In the genomic region with DNA sequence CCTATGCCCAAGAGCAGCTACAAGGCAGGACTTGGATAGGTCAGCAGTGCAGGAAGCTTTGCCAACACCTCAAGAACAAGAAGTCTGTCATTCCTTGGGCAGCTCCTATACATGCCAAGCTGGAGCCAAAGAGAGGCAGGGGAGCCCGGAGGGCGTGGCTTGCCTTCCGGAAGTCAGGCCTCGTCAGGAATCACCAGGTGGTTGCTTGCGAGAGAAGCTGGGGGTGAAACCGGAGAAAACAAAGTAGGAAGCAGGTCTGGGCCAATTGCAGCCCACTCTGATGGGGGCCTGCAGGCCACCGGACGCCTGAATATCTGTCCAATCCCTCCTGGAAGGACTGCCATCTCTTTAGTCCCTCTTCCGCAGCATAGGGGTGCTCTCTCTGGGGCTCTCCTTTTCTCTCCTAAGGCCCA, we compare ENCODE assay signal across 8 cellular contexts. TPM values are rescaled to one million over a fixed set of nuclear protein-coding genes. Genes with fewer than 3 reads are reported as not detected.
DNase-seq lines count a peak whose midpoint lies in the region; ATAC-seq, FAIRE-seq and TF ChIP-seq lines count a peak whose summit lies in the region.

No MANE protein-coding gene starts in this region.

- no peak for TF ChIP-seq CTCF in WERI-Rb-1 (IDR thresholded peaks at IDR 0.05; ENCODE audit: low read depth, low read length)
- TF ChIP-seq CTCF in fibroblast of villous mesenchyme (IDR thresholded peaks at IDR 0.05; ENCODE audit: insufficient read depth, low read depth, low read length): no peak

- ATAC-seq in GM18511 (IDR thresholded peaks at IDR 0.05; ENCODE audit: unreplicated experiment) (no peak), HG03565 (IDR thresholded peaks at IDR 0.05; ENCODE audit: unreplicated experiment) (no peak)

- peak overlapping the region; percentile 75 for H3K4me2 ChIP-seq in Karpas-422 (ENCODE audit: low read depth, low read length, poor library complexity, severe bottlenecking)
- peak overlapping the region; percentile 56 for H3K4me2 ChIP-seq in trophoblast cell (ENCODE audit: low read length)

- H4K8ac ChIP-seq in trophoblast cell (ENCODE audit: low read depth, low read length): peak overlapping the region; percentile 91

- peak overlapping the region; percentile 65 for H3K9ac ChIP-seq in Karpas-422 (ENCODE audit: low read length)
- no peak overlapping the region for H3K9ac ChIP-seq in trophoblast cell (ENCODE audit: low read length)

- H3K4me3 ChIP-seq in Karpas-422 (ENCODE audit: low read length) (peak overlapping the region; percentile 63), WERI-Rb-1 (ENCODE audit: low read depth, low read length) (peak overlapping the region; percentile 4; the same call in 1 of the 2 replicates), fibroblast of villous mesenchyme (ENCODE audit: low read depth, low read length) (peak overlapping the region; percentile 59), trophoblast cell (ENCODE audit: low read depth, low read length) (no peak overlapping the region)

- peaks cover 10% of the 10 kb centered on the region for H3K79me1 ChIP-seq in trophoblast cell (ENCODE audit: low read length)

- peak overlapping the region; percentile 40 for H4K12ac ChIP-seq in trophoblast cell (ENCODE audit: low read depth, low read length)

- no peak overlapping the region for H3K27ac ChIP-seq in Karpas-422 (ENCODE audit: low read length)
- peak overlapping the region; percentile 44 for H3K27ac ChIP-seq in WERI-Rb-1
- no peak overlapping the region for H3K27ac ChIP-seq in trophoblast cell (ENCODE audit: low read depth, low read length)

- H3K79me2 ChIP-seq in Karpas-422 (ENCODE audit: low read length) (peaks cover 12% of the 10 kb centered on the region), trophoblast cell (ENCODE audit: control insufficient read depth, insufficient read depth, low read length, poor library complexity) (peaks cover 7% of the 10 kb centered on the region)

- H2BK120ac ChIP-seq in trophoblast cell (ENCODE audit: insufficient read depth, low read length, poor library complexity): peak overlapping the region; percentile 46

- peak overlapping the region; percentile 16 for H2BK12ac ChIP-seq in trophoblast cell (ENCODE audit: low read length)

- WGBS in trophoblast cell (ENCODE audit: extremely low coverage, insufficient coverage, insufficient read length): no CpG with 5 or more reads among the region's 9 CpGs

- H3K14ac ChIP-seq in trophoblast cell (ENCODE audit: low read length): peak overlapping the region; percentile 16

- no peak overlapping the region for H3K4ac ChIP-seq in trophoblast cell (ENCODE audit: low read depth, low read length)

- H2AFZ ChIP-seq in Karpas-422 (ENCODE audit: low read length) (peak overlapping the region; percentile 97), trophoblast cell (ENCODE audit: insufficient read depth, low read length, poor library complexity) (peak overlapping the region; percentile 89)

- H4K20me1 ChIP-seq in Karpas-422 (ENCODE audit: insufficient read depth, low read depth, low read length): no peaks in the 10 kb centered on the region

- H3K4me1 ChIP-seq in Karpas-422 (ENCODE audit: low read length) (peaks cover 17% of the 10 kb centered on the region), trophoblast cell (ENCODE audit: control insufficient read depth in 1 of 2, insufficient read depth in 2 of 2, low read length in 2 of 2) (peaks cover 0 to 6% of the 10 kb centered on the region in 2 experiments)

- no peak overlapping the region for H3K18ac ChIP-seq in trophoblast cell (ENCODE audit: low read length)

- no peaks in the 10 kb centered on the region for H3K9me2 ChIP-seq in Karpas-422 (replicated peaks; ENCODE audit: insufficient read depth, low read length)

- no peaks in the 10 kb centered on the region for H3K9me3 ChIP-seq in Karpas-422 (ENCODE audit: low read length)
- no peaks in the 10 kb centered on the region for H3K9me3 ChIP-seq in WERI-Rb-1 (ENCODE audit: severe bottlenecking)
- no peaks in the 10 kb centered on the region for H3K9me3 ChIP-seq in trophoblast cell (ENCODE audit: insufficient read depth, low read depth, low read length)

- H3K36me3 ChIP-seq in Karpas-422 (ENCODE audit: insufficient read depth, low read length): 0 out of 2 replicates have a peak, but pooled peaks cover 2% of the 10 kb centered on the region
- no peaks in the 10 kb centered on the region; the same call in 1 of the 2 replicates for H3K36me3 ChIP-seq in WERI-Rb-1
- peaks cover 0 to 1% of the 10 kb centered on the region in 2 experiments for H3K36me3 ChIP-seq in trophoblast cell (ENCODE audit: control insufficient read depth in 1 of 2, insufficient read depth in 2 of 2, low read length in 2 of 2)

- peak overlapping the region; percentile 39 for H2BK5ac ChIP-seq in trophoblast cell (ENCODE audit: low read depth, low read length, poor library complexity)

- H3K23ac ChIP-seq in trophoblast cell (ENCODE audit: low read length): no peak overlapping the region

- FAIRE-seq in RCC 7860 (lab: Jason Lieb, UNC): no peak

- H3K27me3 ChIP-seq in Karpas-422 (ENCODE audit: low read length) (no peaks in the 10 kb centered on the region), WERI-Rb-1 (ENCODE audit: insufficient read depth, low read depth, severe bottlenecking) (no peaks in the 10 kb centered on the region), trophoblast cell (ENCODE audit: insufficient read depth, low read length) (no peaks in the 10 kb centered on the region)

- H2AK5ac ChIP-seq in trophoblast cell (ENCODE audit: low read length): no peak overlapping the region

- peak overlapping the region; percentile 32 for H4K91ac ChIP-seq in trophoblast cell (ENCODE audit: low read depth, low read length)

- DNase-seq in COLO829 (ENCODE audit: low spot score) (peak; percentile 42), Karpas-422 (no peak), WERI-Rb-1 (no peak), fibroblast of villous mesenchyme (ENCODE audit: low read depth) (no peak), trophoblast cell (peak; percentile 18 to 42), RCC 7860 (ENCODE audit: low spot score) (no peak)

RNA-seq across cellular contexts. Expression of a gene that starts 0.8 kb away (rescaled TPM):
- 18.7 and 21.2 TPM in 2 replicates for total RNA-seq in Karpas-422 (2014; rRNA removed; shearing (Covaris generic); ENCODE audit: low replicate concordance)
- 16.0 and 20.0 TPM in 2 replicates for total RNA-seq in fibroblast of villous mesenchyme
- 14.8 and 16.1 TPM in 2 replicates for polyA plus RNA-seq in trophoblast cell (2013)

RNA-seq across cellular contexts. Expression of a gene that starts 48.1 kb away (rescaled TPM):
- 27.9 and 39.9 TPM in 2 replicates for total RNA-seq in Karpas-422 (2014; rRNA removed; shearing (Covaris generic); ENCODE audit: low replicate concordance)
- total RNA-seq in fibroblast of villous mesenchyme: 70.5 and 95.4 TPM in 2 replicates
- polyA plus RNA-seq in trophoblast cell (2013): 30.3 and 35.6 TPM in 2 replicates

RNA-seq across cellular contexts. Expression of a gene that starts 53.0 kb away (rescaled TPM):
- total RNA-seq in Karpas-422 (2014; rRNA removed; shearing (Covaris generic); ENCODE audit: low replicate concordance): 67.3 and 88.2 TPM in 2 replicates
- 39.3 and 56.1 TPM in 2 replicates for total RNA-seq in fibroblast of villous mesenchyme
- polyA plus RNA-seq in trophoblast cell (2013): 107 and 108 TPM in 2 replicates

Comparison
In these comparisons a context has a peak if more than half of its experiments do, and no peak if none do; other contexts are left out.
1. DNase-seq: peak in COLO829 (single experiment) and trophoblast cell (2 of 2); none in Karpas-422 (single experiment), WERI-Rb-1 (single experiment), fibroblast of villous mesenchyme (single experiment) and RCC 7860 (single experiment).